In the genomic region with DNA sequence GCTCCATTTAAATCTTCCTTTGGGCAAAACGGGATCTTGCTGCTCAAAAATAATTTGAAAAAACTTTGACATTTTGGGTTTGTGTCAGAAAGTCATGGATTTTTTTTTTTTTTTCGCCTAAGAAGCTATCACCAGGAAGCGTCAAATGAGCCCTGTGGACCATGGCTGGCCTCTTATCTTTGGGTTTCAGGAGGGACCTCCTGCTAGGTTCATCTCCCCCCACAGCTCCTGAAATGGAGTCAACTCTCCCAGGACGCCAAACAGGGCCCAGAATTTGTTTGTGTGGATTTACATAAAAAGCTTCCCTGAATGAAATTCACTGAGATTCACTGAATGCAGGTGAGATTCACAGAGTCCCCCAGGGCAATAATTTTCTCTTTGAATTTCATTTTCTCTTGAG, we compare ENCODE assay signal across 35 cellular contexts.
"Had no signal": no experiment of that assay in that cellular context is flagged by ENCODE, and none has a peak within 500 bp of the region (broad histone marks: within the 10 kb centered on the region; RNA-seq: fewer than 3 reads in every experiment).

No MANE protein-coding gene starts in this region.

- H3K27ac ChIP-seq: adrenal gland, body of pancreas, brain microvascular endothelial cell, breast epithelium, WERI-Rb-1 had no signal

- H3K4me1 Mint-ChIP-seq: activated CD4-positive, alpha-beta memory T cell treated with anti-CD3 and anti-CD28 coated beads, Interleukin-2, amount 10 ng/mL, durations not matched to agents 7 days and 5 days; activated CD4-positive, alpha-beta T cell treated with anti-CD3 and anti-CD28 coated beads, Interleukin-2, amount 10 ng/mL, durations not matched to agents 7 days and 5 days; activated CD8-positive, alpha-beta memory T cell treated with anti-CD3 and anti-CD28 coated beads, Interleukin-2, amount 10 ng/mL, durations not matched to agents 7 days and 5 days; activated naive CD8-positive, alpha-beta T cell treated with anti-CD3 and anti-CD28 coated beads for 36 hours; T-cell had no signal

- H3K9me3 ChIP-seq: adrenal gland, body of pancreas, breast epithelium had no signal

- H3K9me3 Mint-ChIP-seq: activated CD4-positive, alpha-beta memory T cell treated with anti-CD3 and anti-CD28 coated beads, Interleukin-2, amount 10 ng/mL, durations not matched to agents 7 days and 5 days; activated CD4-positive, alpha-beta T cell treated with anti-CD3 and anti-CD28 coated beads, Interleukin-2, amount 10 ng/mL, durations not matched to agents 7 days and 5 days; activated naive CD4-positive, alpha-beta T cell treated with anti-CD3 and anti-CD28 coated beads for 36 hours; activated naive CD4-positive, alpha-beta T cell treated with anti-CD3 and anti-CD28 coated beads, Interleukin-2, amount 50 U/mL, for 72 hours; activated naive CD8-positive, alpha-beta T cell treated with anti-CD3 and anti-CD28 coated beads for 36 hours; activated T-cell treated with anti-CD3 and anti-CD28 coated beads, Interleukin-2, amount 50 U/mL, for 24 hours; activated T-helper 2 cell treated with anti-CD3 and anti-CD28 coated beads, Interferon-gamma antibody, Interleukin-2, Interleukin-4, amounts not matched to agents 10 μg/mL and 5 μg/mL and 100 μg/mL, durations not matched to agents 14 hours and 24 hours and 36 hours; T-cell; WTC11 had no signal

- FAIRE-seq: astrocyte had no signal

- H3K4me1 ChIP-seq: body of pancreas, breast epithelium had no signal

- H3K36me3 ChIP-seq: adrenal gland, brain microvascular endothelial cell, breast epithelium, WERI-Rb-1 had no signal

- H3K27me3 ChIP-seq: adrenal gland, body of pancreas, breast epithelium had no signal

- H3K4me3 ChIP-seq: adrenal gland, body of pancreas, breast epithelium had no signal

- H3K27ac Mint-ChIP-seq: activated CD4-positive, alpha-beta memory T cell treated with anti-CD3 and anti-CD28 coated beads, Interleukin-2, amount 10 ng/mL, durations not matched to agents 7 days and 5 days; activated CD4-positive, alpha-beta T cell treated with anti-CD3 and anti-CD28 coated beads for 36 hours; activated CD4-positive, alpha-beta T cell treated with anti-CD3 and anti-CD28 coated beads, Interleukin-2, amount 10 ng/mL, durations not matched to agents 7 days and 5 days; activated CD8-positive, alpha-beta memory T cell treated with anti-CD3 and anti-CD28 coated beads, Interleukin-2, amount 10 ng/mL, durations not matched to agents 7 days and 5 days; activated CD8-positive, alpha-beta T cell treated with anti-CD3 and anti-CD28 coated beads, Interleukin-2, amount 10 ng/mL, durations not matched to agents 7 days and 5 days; activated naive CD4-positive, alpha-beta T cell treated with anti-CD3 and anti-CD28 coated beads for 36 hours; activated naive CD8-positive, alpha-beta T cell treated with anti-CD3 and anti-CD28 coated beads for 36 hours; activated T-cell treated with anti-CD3 and anti-CD28 coated beads, Interleukin-2, amount 50 U/mL, for 24 hours; activated T-helper 2 cell treated with anti-CD3 and anti-CD28 coated beads, Interferon-gamma antibody, Interleukin-2, Interleukin-4, amounts not matched to agents 10 μg/mL and 5 μg/mL and 100 μg/mL, durations not matched to agents 14 hours and 24 hours and 36 hours; T-cell; T-helper 17 cell had no signal

- H3K4me3 Mint-ChIP-seq: activated CD4-positive, alpha-beta memory T cell treated with anti-CD3 and anti-CD28 coated beads, Interleukin-2, amount 10 ng/mL, durations not matched to agents 7 days and 5 days; activated CD4-positive, alpha-beta T cell treated with anti-CD3 and anti-CD28 coated beads for 36 hours; activated CD4-positive, alpha-beta T cell treated with anti-CD3 and anti-CD28 coated beads, Interleukin-2, amount 10 ng/mL, durations not matched to agents 7 days and 5 days; activated CD8-positive, alpha-beta memory T cell treated with anti-CD3 and anti-CD28 coated beads, Interleukin-2, amount 10 ng/mL, durations not matched to agents 7 days and 5 days; activated CD8-positive, alpha-beta T cell treated with anti-CD3 and anti-CD28 coated beads, Interleukin-2, amount 10 ng/mL, durations not matched to agents 7 days and 5 days; activated naive CD4-positive, alpha-beta T cell treated with anti-CD3 and anti-CD28 coated beads for 36 hours; activated naive CD8-positive, alpha-beta T cell treated with anti-CD3 and anti-CD28 coated beads for 36 hours; activated T-cell treated with anti-CD3 and anti-CD28 coated beads, Interleukin-2, amount 50 U/mL, for 24 hours; T-cell; T-helper 17 cell; WTC11 had no signal

- H3K27me3 Mint-ChIP-seq: activated naive CD8-positive, alpha-beta T cell treated with anti-CD3 and anti-CD28 coated beads for 36 hours had no signal

- ATAC-seq: activated CD4-positive, alpha-beta T cell treated with anti-CD3 and anti-CD28 coated beads for 36 hours; activated CD4-positive, CD25-positive, alpha-beta regulatory T cell treated with anti-CD3 and anti-CD28 coated beads, Interleukin-2, amount 50 U/mL, for 24 hours; activated CD8-positive, alpha-beta memory T cell treated with anti-CD3 and anti-CD28 coated beads, Interleukin-2, amount 10 ng/mL, durations not matched to agents 7 days and 5 days; activated CD8-positive, alpha-beta T cell treated with anti-CD3 and anti-CD28 coated beads, Interleukin-2, amount 10 ng/mL, durations not matched to agents 7 days and 5 days; activated naive CD4-positive, alpha-beta T cell treated with anti-CD3 and anti-CD28 coated beads, Interleukin-2, amount 50 U/mL, for 72 hours; body of pancreas; T-cell; T-helper 17 cell; WTC11 had no signal

- H3K36me3 Mint-ChIP-seq: activated CD8-positive, alpha-beta memory T cell treated with anti-CD3 and anti-CD28 coated beads, Interleukin-2, amount 10 ng/mL, durations not matched to agents 7 days and 5 days; activated naive CD4-positive, alpha-beta T cell treated with anti-CD3 and anti-CD28 coated beads, Interleukin-2, amount 50 U/mL, for 72 hours; activated naive CD8-positive, alpha-beta T cell treated with anti-CD3 and anti-CD28 coated beads for 36 hours; T-cell; WTC11 had no signal

- DNase-seq: activated CD4-positive, alpha-beta memory T cell treated with anti-CD3 and anti-CD28 coated beads, Interleukin-2, amount 10 ng/mL, durations not matched to agents 7 days and 5 days; activated CD4-positive, alpha-beta T cell treated with anti-CD3 and anti-CD28 coated beads for 1 hour; activated CD4-positive, alpha-beta T cell treated with anti-CD3 and anti-CD28 coated beads for 36 hours; activated CD4-positive, alpha-beta T cell treated with anti-CD3 and anti-CD28 coated beads for 48 hours; activated CD4-positive, alpha-beta T cell treated with anti-CD3 and anti-CD28 coated beads, Interleukin-2, amount 10 ng/mL, durations not matched to agents 7 days and 5 days; activated CD4-positive, alpha-beta T cell treated with anti-CD3 and anti-CD28 coated beads, Interleukin-2, amount 50 U/mL, for 48 hours; activated CD4-positive, CD25-positive, alpha-beta regulatory T cell; activated CD8-positive, alpha-beta memory T cell treated with anti-CD3 and anti-CD28 coated beads for 24 hours; activated CD8-positive, alpha-beta memory T cell treated with anti-CD3 and anti-CD28 coated beads, Interleukin-2, amount 10 ng/mL, durations not matched to agents 7 days and 5 days; activated CD8-positive, alpha-beta memory T cell treated with anti-CD3 and anti-CD28 coated beads, Interleukin-2, amount 50 U/mL, for 48 hours; activated CD8-positive, alpha-beta T cell treated with anti-CD3 and anti-CD28 coated beads, Interleukin-2, amount 10 ng/mL, durations not matched to agents 7 days and 5 days; activated effector memory CD4-positive, alpha-beta T cell treated with Interleukin-2 at 50 U/mL for 16 hours; activated gamma-delta T cell treated with Interleukin-2 at 50 U/mL for 16 hours; activated naive CD4-positive, alpha-beta T cell; activated naive CD4-positive, alpha-beta T cell treated with anti-CD3 and anti-CD28 coated beads for 36 hours; activated naive CD4-positive, alpha-beta T cell treated with anti-CD3 and anti-CD28 coated beads, Interleukin-2, amount 50 U/mL, for 16 hours; activated naive CD8-positive, alpha-beta T cell treated with anti-CD3 and anti-CD28 coated beads for 36 hours; activated T-cell treated with anti-CD3 and anti-CD28 coated beads, Interleukin-2, amount 50 U/mL, for 24 hours; activated T-cell treated with anti-CD3 and anti-CD28 coated beads, Interleukin-2, amount 50 U/mL, for 48 hours; adrenal gland; amniotic stem cell; aorta; body of pancreas; brain microvascular endothelial cell; central memory CD4-positive, alpha-beta T cell; T-cell; T-helper 17 cell; T1000; WERI-Rb-1 had no signal
